Comparison of ENCODE assay signal across 8 cellular contexts in genomic region chr1:67735806-67736627, GRCh38. TPM values are rescaled to one million over a fixed set of nuclear protein-coding genes. Genes with fewer than 3 reads are reported as not detected.
DNase-seq lines count a peak whose midpoint lies in the region; ATAC-seq and TF ChIP-seq lines count a peak whose summit lies in the region.

No MANE protein-coding gene starts in this region.

- peaks cover 20% of the 10 kb centered on the region for H3K4me1 Mint-ChIP-seq in activated T-cell treated with anti-CD3 and anti-CD28 coated beads, Interleukin-2, amount 50 U/mL, for 4 hours (ENCODE audit: low read depth)

- H2AFZ ChIP-seq in ACC112 (ENCODE audit: low read length, unreplicated experiment): no peak overlapping the region

- peak overlapping the region; percentile 93 for H3K27ac ChIP-seq in ACC112 (ENCODE audit: low read depth, low read length)
- peak overlapping the region; percentile 37 to 61 for H3K27ac ChIP-seq in aorta (ENCODE audit: low read depth in 1 of 2, low read length in 2 of 2)

- ATAC-seq in HG02973 (IDR thresholded peaks at IDR 0.05; ENCODE audit: unreplicated experiment) (peak; percentile 92), aorta (ENCODE audit: low FRiP score) (peak; percentile 75)
- peak; percentile 91 to 92 for ATAC-seq in activated T-cell treated with anti-CD3 and anti-CD28 coated beads, Interleukin-2, amount 50 U/mL, for 4 hours

- H3K4me1 ChIP-seq in ACC112 (ENCODE audit: control insufficient read depth, insufficient read depth, low read length, unreplicated experiment): peaks cover 59% of the 10 kb centered on the region
- peaks cover 5 to 9% of the 10 kb centered on the region in 2 donors for H3K4me1 ChIP-seq in aorta (ENCODE audit: control insufficient read depth in 1 of 2, insufficient read depth in 2 of 2, low read length in 2 of 2)

- H3K4me3 Mint-ChIP-seq in activated T-cell treated with anti-CD3 and anti-CD28 coated beads, Interleukin-2, amount 50 U/mL, for 4 hours: peak overlapping the region; percentile 68

- TF ChIP-seq POLR2A in GM18526 (IDR thresholded peaks at IDR 0.05; ENCODE audit: extremely low read depth, insufficient read length): peak; percentile 57

- peak; percentile 59 for DNase-seq in NCI-H510A (lab: John Stamatoyannopoulos, UW)
- no peak for DNase-seq in activated T-cell treated with anti-CD3 and anti-CD28 coated beads, Interleukin-2, amount 50 U/mL, for 4 hours
- peak; percentile 85 for DNase-seq in fibroblast of peridontal ligament (ENCODE audit: extremely low read depth)
- DNase-seq in nucleus accumbens (lab: John Stamatoyannopoulos, UW): peak in 34 of 56 donors; percentile 8 to 56 (median 32)
- DNase-seq in aorta: peak; percentile 79 to 88

- H3K36me3 ChIP-seq in ACC112 (ENCODE audit: insufficient read depth, low read length): 0 out of 2 replicates have a peak, but pooled peaks cover 3% of the 10 kb centered on the region
- no peaks in the 10 kb centered on the region for H3K36me3 ChIP-seq in aorta (ENCODE audit: control insufficient read depth in 1 of 2, insufficient read depth in 2 of 2, low read length in 1 of 2)

- H3K27me3 Mint-ChIP-seq in activated T-cell treated with anti-CD3 and anti-CD28 coated beads, Interleukin-2, amount 50 U/mL, for 4 hours (ENCODE audit: low read depth): no peaks in the 10 kb centered on the region

- peak overlapping the region; percentile 46 for H3K4me3 ChIP-seq in ACC112 (ENCODE audit: low read depth, low read length)
- H3K4me3 ChIP-seq in aorta (ENCODE audit: low read length in 2 of 2): no peak overlapping the region

- H3K27me3 ChIP-seq in ACC112 (ENCODE audit: insufficient read depth, low read length): no peaks in the 10 kb centered on the region
- H3K27me3 ChIP-seq in aorta (ENCODE audit: control insufficient read depth in 1 of 2, insufficient read depth in 2 of 2, low read length in 1 of 2): no peaks in the 10 kb centered on the region

- H3K36me3 Mint-ChIP-seq in activated T-cell treated with anti-CD3 and anti-CD28 coated beads, Interleukin-2, amount 50 U/mL, for 4 hours (ENCODE audit: insufficient read depth): no peaks in the 10 kb centered on the region

- intact Hi-C loops in aorta (cut with DNase I): no loop called here

- WGBS in aorta, 2 donors: 3 to 4% methylated on average over 11 of the region's 11 CpGs

- H3K9me3 ChIP-seq in aorta (ENCODE audit: control insufficient read depth, low read length): no peaks in the 10 kb centered on the region

- no peaks in the 10 kb centered on the region for H3K9me3 Mint-ChIP-seq in activated T-cell treated with anti-CD3 and anti-CD28 coated beads, Interleukin-2, amount 50 U/mL, for 4 hours

- H3K79me2 ChIP-seq in ACC112 (ENCODE audit: control insufficient read depth, insufficient read depth, low read length, unreplicated experiment): peaks cover 66% of the 10 kb centered on the region

RNA-seq across cellular contexts. Expression of gene GADD45A, which starts 51.0 kb away (rescaled TPM):
- total RNA-seq in activated T-cell treated with anti-CD3 and anti-CD28 coated beads, Interleukin-2, amount 50 U/mL, for 4 hours: 10 to 100 TPM; 49.7 to 91.5 (median 56.9) TPM
- 100 to 1,000 TPM in 1 of 2 donors, 10 to 100 TPM in 1; 49.7 to 158 TPM for total RNA-seq in aorta
- 100 to 1,000 TPM; 154 to 186 TPM for polyA plus RNA-seq in aorta
